Comparison of ENCODE assay signal across 10 cellular contexts in genomic region chr6:7148100-7148822, GRCh38. TPM values are rescaled to one million over a fixed set of nuclear protein-coding genes. Genes with fewer than 3 reads are reported as not detected.
DNase-seq lines count a peak whose midpoint lies in the region; ATAC-seq, FAIRE-seq and TF ChIP-seq lines count a peak whose summit lies in the region.
"Had no signal": no experiment of that assay in that cellular context is flagged by ENCODE, and none has a peak within 500 bp of the region (broad histone marks: within the 10 kb centered on the region; RNA-seq: fewer than 3 reads in every experiment).

No MANE protein-coding gene starts in this region.

- H2AFZ ChIP-seq in K562 (ENCODE audit: low read depth, low read length): no peak overlapping the region

- TF ChIP-seq CTCF in HL-60 (IDR thresholded peaks at IDR 0.05; ENCODE audit: insufficient read depth, low read length) (no peak), K562 (IDR thresholded peaks at IDR 0.05 in 2 of 3, conservative IDR thresholded peaks at IDR 0.05 in 1 of 3; ENCODE audit: insufficient read depth in 2 of 3, low read depth in 1 of 3, low read length in 3 of 3) (no peak)

- ATAC-seq in K562 (no peak), T-helper 17 cell (no peak)

- peak overlapping the region; percentile 71 to 77; a peak in 3 of 4 replicates for H3K9ac ChIP-seq in K562 (ENCODE audit: insufficient read depth in 1 of 2, low read depth in 2 of 2, low read length in 2 of 2)
- no peak overlapping the region for H3K9ac ChIP-seq in muscle layer of colon (ENCODE audit: low read length)

- no peak overlapping the region for H3K4me3 Mint-ChIP-seq in T-helper 17 cell

- no peak overlapping the region for H3K27ac Mint-ChIP-seq in T-helper 17 cell

- H3K79me2 ChIP-seq in K562 (ENCODE audit: control insufficient read depth, insufficient read depth, low read length): peaks cover 100% of the 10 kb centered on the region

- DNase-seq in AG08395 (ENCODE audit: low spot score) (peak; percentile 69), HL-60 (ENCODE audit: low read depth in 1 of 2, low spot score in 1 of 2) (no peak), K562 (ENCODE audit: extremely low read depth in 1 of 4, low spot score in 3 of 4) (peak in 1 of 4 experiments; percentile 34), activated gamma-delta T cell treated with Interleukin-2 at 50 U/mL for 16 hours (no peak), NCI-H1694 treated with DMSO at 0.1 percent for 48 hours (lab: John Stamatoyannopoulos, UW) (no peak), SJCRH30 (no peak), T-helper 17 cell (no peak)
- DNase-seq: stimulated activated naive CD4-positive, alpha-beta T cell treated with Interleukin-2 at 50 U/mL for 16 hours had no signal

- peaks cover 51 to 92% of the 10 kb centered on the region in 2 experiments for H3K4me1 ChIP-seq in K562 (replicated peaks in 1 of 2; ENCODE audit: control insufficient read depth in 2 of 2, insufficient read depth in 2 of 2, low read length in 2 of 2)
- H3K4me1 ChIP-seq in muscle layer of colon (ENCODE audit: insufficient read depth, low read length): peaks cover 71% of the 10 kb centered on the region
- peaks cover 37% of the 10 kb centered on the region for H3K4me1 ChIP-seq in SJCRH30

- H3K36me3 Mint-ChIP-seq in T-helper 17 cell (ENCODE audit: low read depth): no peaks in the 10 kb centered on the region

- H3K9me3 ChIP-seq in K562 (replicated peaks; ENCODE audit: control insufficient read depth, insufficient read depth, low read depth, low read length) (no peaks in the 10 kb centered on the region), muscle layer of colon (ENCODE audit: low read length) (no peaks in the 10 kb centered on the region), SJCRH30 (replicated peaks) (no peaks in the 10 kb centered on the region), T-helper 17 cell (ENCODE audit: control insufficient read depth, low read length, poor library complexity, severe bottlenecking) (no peaks in the 10 kb centered on the region)

- BruUV-seq in K562 (replicated peaks; lab: Mats Ljungman, UMichigan): no TSS peak

- TF ChIP-seq RAD21 in K562 (CRISPR knock-in tag; conservative IDR thresholded peaks at IDR 0.05 in 1 of 2, IDR thresholded peaks at IDR 0.05 in 1 of 2): no peak

- CTCF ChIA-PET in K562 (lab: Yijun Ruan, JAX; ENCODE audit: low intra/inter-chr PET ratio): no interaction called here

- H3K27me3 ChIP-seq in HL-60 (ENCODE audit: insufficient read depth, poor library complexity, severe bottlenecking): no peaks in the 10 kb centered on the region
- no peaks in the 10 kb centered on the region for H3K27me3 ChIP-seq in K562 (ENCODE audit: control insufficient read depth in 2 of 2, insufficient read depth in 2 of 2, low read length in 2 of 2)
- H3K27me3 ChIP-seq in muscle layer of colon (ENCODE audit: control insufficient read depth in 1 of 2, insufficient read depth in 2 of 2, low read length in 2 of 2): no peaks in the 10 kb centered on the region
- no peaks in the 10 kb centered on the region for H3K27me3 ChIP-seq in SJCRH30

- H3K27ac ChIP-seq in HL-60 (replicated peaks) (peak overlapping the region; percentile 96), K562 (ENCODE audit: extremely low read depth, low read depth, low read length) (peak overlapping the region; percentile 92), muscle layer of colon (ENCODE audit: low read depth, low read length) (peak overlapping the region; percentile 10), SJCRH30 (no peak overlapping the region)

- peak overlapping the region; percentile 80 for H3K4me2 ChIP-seq in K562 (ENCODE audit: insufficient read depth, low read length)

- H3K4me3 ChIP-seq in HL-60 (replicated peaks; ENCODE audit: insufficient read depth, low read length) (no peak overlapping the region), K562 (no peak overlapping the region), muscle layer of colon (ENCODE audit: low read depth in 1 of 2, low read length in 2 of 2) (no peak overlapping the region), SJCRH30 (no peak overlapping the region)

- no peak for FAIRE-seq in K562 (lab: Jason Lieb, UNC)
- FAIRE-seq: frontal cortex had no signal

- POLR2A ChIA-PET in K562 (lab: Yijun Ruan, JAX): interaction anchor here (1.3 to 2.3 kb wide), 4 partner anchors 8 to 90 kb away, joined by 3 to 19 read pairs (median 12); no protein-coding TSS in a partner anchor

- H3K4me1 Mint-ChIP-seq in T-helper 17 cell: peaks cover 58% of the 10 kb centered on the region

- 58% methylated on average over 5 of the region's 5 CpGs for WGBS in K562 (ENCODE audit: insufficient coverage, low coverage, missing lambda C conversion rate)

- in situ Hi-C loops in K562 (cut with MboI): no loop called here

- intact Hi-C loops in K562 (cut with micrococcal nuclease): no loop called here

- H3K27me3 Mint-ChIP-seq in T-helper 17 cell: no peaks in the 10 kb centered on the region

- no peaks in the 10 kb centered on the region for H4K20me1 ChIP-seq in K562 (replicated peaks; ENCODE audit: control insufficient read depth, insufficient read depth, low read length)

- H3K9me1 ChIP-seq in K562 (ENCODE audit: control insufficient read depth, insufficient read depth, low read length): no peaks in the 10 kb centered on the region

- TF ChIP-seq EP300 in K562 (IDR thresholded peaks at IDR 0.05; ENCODE audit: low read length): no peak

- H3K36me3 ChIP-seq in K562 (ENCODE audit: control insufficient read depth, insufficient read depth, low read length) (peaks cover 50% of the 10 kb centered on the region), muscle layer of colon (ENCODE audit: insufficient read depth, low read length) (no peaks in the 10 kb centered on the region), SJCRH30 (no peaks in the 10 kb centered on the region)

- no peak for TF ChIP-seq POLR2A in K562 (conservative IDR thresholded peaks at IDR 0.05)

TF ChIP-seq in K562, 482 proteins besides CTCF, POLR2A, EP300 and RAD21 (continues in another document):
- TF ChIP-seq PKNOX1 (IDR thresholded peaks at IDR 0.05): peak; percentile 86
- peak in 1 of 2 experiments; percentile 1; a peak in 1 of 4 replicates for TF ChIP-seq ZNF639 (CRISPR knock-in tag; conservative IDR thresholded peaks at IDR 0.05 in 1 of 2, IDR thresholded peaks at IDR 0.05 in 1 of 2)
- no peak for TF ChIP-seq MCM7 (IDR thresholded peaks at IDR 0.05)
- peak; percentile 72 for TF ChIP-seq FOSL1 (tag; conservative IDR thresholded peaks at IDR 0.05)
- no peak for TF ChIP-seq ZNF75A (CRISPR knock-in tag; IDR thresholded peaks at IDR 0.05)
- TF ChIP-seq SUPT5H (IDR thresholded peaks at IDR 0.05): no peak
- TF ChIP-seq SOX6 (IDR thresholded peaks at IDR 0.05): no peak
- no peak for TF ChIP-seq ZNF655 (CRISPR knock-in tag; IDR thresholded peaks at IDR 0.05)

RNA-seq across cellular contexts. Expression of gene RREB1, which starts 40.5 kb away (rescaled TPM):
- total RNA-seq in K562 (2011; cell fraction: chromatin; rRNA removed; ENCODE audit: low replicate concordance): 128 and 141 TPM in 2 replicates
- 88.6 and 91.1 TPM in 2 replicates for total RNA-seq in K562 (2011; cell fraction: nucleolus; rRNA removed)
- total RNA-seq in K562 (2011; cell fraction: nucleoplasm; rRNA removed): 120 and 166 TPM in 2 replicates
- total RNA-seq in K562 (2014; rRNA removed): 19.3 and 34.7 TPM in 2 replicates
- 24.3 and 25.0 TPM in 2 replicates for total RNA-seq in K562 (2014; rRNA removed; fragmentation: Illumina TruSeq; extraction: Trizol)
- 21.9 and 22.1 TPM in 2 replicates for total RNA-seq in K562 (2015; rRNA removed; fragmentation: Illumina TruSeq; extraction: Trizol)
- 64.2 and 65.7 TPM in 2 replicates for total RNA-seq in K562 (2021)
- 5.2 and 6.0 TPM in 2 replicates for polyA plus RNA-seq in K562 (2011; rRNA removed)
- polyA plus RNA-seq in K562 (2011; cell fraction: cytosol; rRNA removed): 5.6 and 6.8 TPM in 2 replicates
- polyA plus RNA-seq in K562 (2011; cell fraction: nucleus; rRNA removed): 25.5 and 29.7 TPM in 2 replicates
- 20.6 and 20.9 TPM in 2 replicates for polyA plus RNA-seq in K562 (2012)
- polyA plus RNA-seq in K562 (2014; fragmentation: Illumina TruSeq; extraction: Trizol): 23.6 and 25.9 TPM in 2 replicates
- polyA plus RNA-seq in K562 (2014; fragmentation: Nextera tagmentation; extraction: Ambion mirVana): 1 to 10 TPM; 3.3 to 4.8 TPM
- 15.6 and 19.6 TPM in 2 replicates for polyA plus RNA-seq in K562 (2014; rRNA removed)
- 42.2 and 45.2 TPM in 2 replicates for polyA minus RNA-seq in K562 (2011; rRNA and poly(A)+ RNA removed)
- polyA minus RNA-seq in K562 (2011; cell fraction: cytosol; rRNA and poly(A)+ RNA removed): 34.1 and 47.8 TPM in 2 replicates
- 48.1 and 74.3 TPM in 2 replicates for polyA minus RNA-seq in K562 (2011; cell fraction: nucleus; rRNA and poly(A)+ RNA removed)
- 12.3 and 13.4 TPM in 2 replicates for total RNA-seq in SJCRH30 (2014; rRNA removed; shearing (Covaris generic))
- total RNA-seq in T-helper 17 cell: 10 to 100 TPM; 34.7 to 48.1 TPM
